8 cellular contexts compared by ENCODE assay signal in genomic region chr6:156886409-156886808, GRCh38.
DNase-seq lines count a peak whose midpoint lies in the region; ATAC-seq and TF ChIP-seq lines count a peak whose summit lies in the region.

No MANE protein-coding gene starts in this region.

- no peak overlapping the region for H2AFZ ChIP-seq in GM23338

- H3K36me3 Mint-ChIP-seq in GM23338 (ENCODE audit: low read depth): no peaks in the 10 kb centered on the region

- H4K20me1 ChIP-seq in GM23338 (replicated peaks; ENCODE audit: insufficient read depth): peaks cover 14% of the 10 kb centered on the region

- no peaks in the 10 kb centered on the region for H3K9me2 ChIP-seq in GM23338 (ENCODE audit: insufficient read depth)

- peaks cover 84% of the 10 kb centered on the region for H3K4me1 ChIP-seq in GM23338 (ENCODE audit: insufficient read depth)

- H3K9me3 Mint-ChIP-seq in GM23338: no peaks in the 10 kb centered on the region

- peaks cover 100% of the 10 kb centered on the region for H3K79me2 ChIP-seq in GM23338 (replicated peaks; ENCODE audit: insufficient read depth)

- no peak overlapping the region for H3K4me2 ChIP-seq in GM23338

- H3K27ac Mint-ChIP-seq in GM23338: peak overlapping the region; percentile 18; the same call in 1 of the 2 replicates

- H3K36me3 ChIP-seq in GM23338 (ENCODE audit: insufficient read depth): no peaks in the 10 kb centered on the region

- H3K4me3 ChIP-seq in GM12865 (ENCODE audit: low read depth, low read length) (peak overlapping the region; percentile 19), GM23338 (no peak overlapping the region)

- no peak for TF ChIP-seq CTCF in GM12865 (IDR thresholded peaks at IDR 0.05; ENCODE audit: insufficient read depth, low read depth, low read length, missing control alignments)
- TF ChIP-seq CTCF in GM23338 (conservative IDR thresholded peaks at IDR 0.05; ENCODE audit: low read depth in 2 of 2): no peak

- DNase-seq in GM12865 (ENCODE audit: low read depth) (peak; percentile 85), GM23338 (ENCODE audit: low spot score) (no peak), NOMO-1 treated with dmso at 0.1 percent for 144 hours (lab: John Stamatoyannopoulos, UW; ENCODE audit: unreplicated experiment) (peak; percentile 46), iris pigment epithelial cell (ENCODE audit: low read depth) (peak; percentile 28), DMS153 (lab: John Stamatoyannopoulos, UW) (no peak), caudate nucleus (lab: John Stamatoyannopoulos, UW) (no peak), NCI-H1930 (lab: John Stamatoyannopoulos, UW) (no peak)
- DNase-seq in activated naive CD4-positive, alpha-beta T cell treated with anti-CD3 and anti-CD28 coated beads, Interleukin-2, amount 50 U/mL, for 16 hours: no peak

- peaks cover 4% of the 10 kb centered on the region for H3K27me3 Mint-ChIP-seq in GM23338 (ENCODE audit: insufficient read depth, low read depth, poor library complexity)

- H3F3A ChIP-seq in GM23338 (replicated peaks; ENCODE audit: low read depth): no peaks in the 10 kb centered on the region

- H3K27ac ChIP-seq in GM23338 (ENCODE audit: low read depth) (no peak overlapping the region), caudate nucleus (ENCODE audit: low read depth, low read length) (no peak overlapping the region)

- peak; percentile 45 for ATAC-seq in GM23338

- H3K4me1 Mint-ChIP-seq in GM23338: peaks cover 85% of the 10 kb centered on the region

- H3K27me3 ChIP-seq in GM23338 (ENCODE audit: insufficient read depth): no peaks in the 10 kb centered on the region

- H3K4me3 Mint-ChIP-seq in GM23338: no peak overlapping the region

TF ChIP-seq in GM23338, 12 proteins besides CTCF, POLR2A, EP300 and RAD21:
- TF ChIP-seq EZH2phosphoT487 (IDR thresholded peaks at IDR 0.05; ENCODE audit: unreplicated experiment): no peak
- TF ChIP-seq, protein P1, sequence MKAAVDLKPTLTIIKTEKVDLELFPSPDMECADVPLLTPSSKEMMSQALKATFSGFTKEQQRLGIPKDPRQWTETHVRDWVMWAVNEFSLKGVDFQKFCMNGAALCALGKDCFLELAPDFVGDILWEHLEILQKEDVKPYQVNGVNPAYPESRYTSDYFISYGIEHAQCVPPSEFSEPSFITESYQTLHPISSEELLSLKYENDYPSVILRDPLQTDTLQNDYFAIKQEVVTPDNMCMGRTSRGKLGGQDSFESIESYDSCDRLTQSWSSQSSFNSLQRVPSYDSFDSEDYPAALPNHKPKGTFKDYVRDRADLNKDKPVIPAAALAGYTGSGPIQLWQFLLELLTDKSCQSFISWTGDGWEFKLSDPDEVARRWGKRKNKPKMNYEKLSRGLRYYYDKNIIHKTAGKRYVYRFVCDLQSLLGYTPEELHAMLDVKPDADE (IDR thresholded peaks at IDR 0.05): no peak
- no peak for TF ChIP-seq ZNF331 (CRISPR knock-in tag; IDR thresholded peaks at IDR 0.05; ENCODE audit: low read depth)
- no peak for TF ChIP-seq JUNB (IDR thresholded peaks at IDR 0.05; ENCODE audit: unreplicated experiment)
- TF ChIP-seq EZH2 (IDR thresholded peaks at IDR 0.05; ENCODE audit: low read depth, unreplicated experiment): no peak
- TF ChIP-seq, protein P2, sequence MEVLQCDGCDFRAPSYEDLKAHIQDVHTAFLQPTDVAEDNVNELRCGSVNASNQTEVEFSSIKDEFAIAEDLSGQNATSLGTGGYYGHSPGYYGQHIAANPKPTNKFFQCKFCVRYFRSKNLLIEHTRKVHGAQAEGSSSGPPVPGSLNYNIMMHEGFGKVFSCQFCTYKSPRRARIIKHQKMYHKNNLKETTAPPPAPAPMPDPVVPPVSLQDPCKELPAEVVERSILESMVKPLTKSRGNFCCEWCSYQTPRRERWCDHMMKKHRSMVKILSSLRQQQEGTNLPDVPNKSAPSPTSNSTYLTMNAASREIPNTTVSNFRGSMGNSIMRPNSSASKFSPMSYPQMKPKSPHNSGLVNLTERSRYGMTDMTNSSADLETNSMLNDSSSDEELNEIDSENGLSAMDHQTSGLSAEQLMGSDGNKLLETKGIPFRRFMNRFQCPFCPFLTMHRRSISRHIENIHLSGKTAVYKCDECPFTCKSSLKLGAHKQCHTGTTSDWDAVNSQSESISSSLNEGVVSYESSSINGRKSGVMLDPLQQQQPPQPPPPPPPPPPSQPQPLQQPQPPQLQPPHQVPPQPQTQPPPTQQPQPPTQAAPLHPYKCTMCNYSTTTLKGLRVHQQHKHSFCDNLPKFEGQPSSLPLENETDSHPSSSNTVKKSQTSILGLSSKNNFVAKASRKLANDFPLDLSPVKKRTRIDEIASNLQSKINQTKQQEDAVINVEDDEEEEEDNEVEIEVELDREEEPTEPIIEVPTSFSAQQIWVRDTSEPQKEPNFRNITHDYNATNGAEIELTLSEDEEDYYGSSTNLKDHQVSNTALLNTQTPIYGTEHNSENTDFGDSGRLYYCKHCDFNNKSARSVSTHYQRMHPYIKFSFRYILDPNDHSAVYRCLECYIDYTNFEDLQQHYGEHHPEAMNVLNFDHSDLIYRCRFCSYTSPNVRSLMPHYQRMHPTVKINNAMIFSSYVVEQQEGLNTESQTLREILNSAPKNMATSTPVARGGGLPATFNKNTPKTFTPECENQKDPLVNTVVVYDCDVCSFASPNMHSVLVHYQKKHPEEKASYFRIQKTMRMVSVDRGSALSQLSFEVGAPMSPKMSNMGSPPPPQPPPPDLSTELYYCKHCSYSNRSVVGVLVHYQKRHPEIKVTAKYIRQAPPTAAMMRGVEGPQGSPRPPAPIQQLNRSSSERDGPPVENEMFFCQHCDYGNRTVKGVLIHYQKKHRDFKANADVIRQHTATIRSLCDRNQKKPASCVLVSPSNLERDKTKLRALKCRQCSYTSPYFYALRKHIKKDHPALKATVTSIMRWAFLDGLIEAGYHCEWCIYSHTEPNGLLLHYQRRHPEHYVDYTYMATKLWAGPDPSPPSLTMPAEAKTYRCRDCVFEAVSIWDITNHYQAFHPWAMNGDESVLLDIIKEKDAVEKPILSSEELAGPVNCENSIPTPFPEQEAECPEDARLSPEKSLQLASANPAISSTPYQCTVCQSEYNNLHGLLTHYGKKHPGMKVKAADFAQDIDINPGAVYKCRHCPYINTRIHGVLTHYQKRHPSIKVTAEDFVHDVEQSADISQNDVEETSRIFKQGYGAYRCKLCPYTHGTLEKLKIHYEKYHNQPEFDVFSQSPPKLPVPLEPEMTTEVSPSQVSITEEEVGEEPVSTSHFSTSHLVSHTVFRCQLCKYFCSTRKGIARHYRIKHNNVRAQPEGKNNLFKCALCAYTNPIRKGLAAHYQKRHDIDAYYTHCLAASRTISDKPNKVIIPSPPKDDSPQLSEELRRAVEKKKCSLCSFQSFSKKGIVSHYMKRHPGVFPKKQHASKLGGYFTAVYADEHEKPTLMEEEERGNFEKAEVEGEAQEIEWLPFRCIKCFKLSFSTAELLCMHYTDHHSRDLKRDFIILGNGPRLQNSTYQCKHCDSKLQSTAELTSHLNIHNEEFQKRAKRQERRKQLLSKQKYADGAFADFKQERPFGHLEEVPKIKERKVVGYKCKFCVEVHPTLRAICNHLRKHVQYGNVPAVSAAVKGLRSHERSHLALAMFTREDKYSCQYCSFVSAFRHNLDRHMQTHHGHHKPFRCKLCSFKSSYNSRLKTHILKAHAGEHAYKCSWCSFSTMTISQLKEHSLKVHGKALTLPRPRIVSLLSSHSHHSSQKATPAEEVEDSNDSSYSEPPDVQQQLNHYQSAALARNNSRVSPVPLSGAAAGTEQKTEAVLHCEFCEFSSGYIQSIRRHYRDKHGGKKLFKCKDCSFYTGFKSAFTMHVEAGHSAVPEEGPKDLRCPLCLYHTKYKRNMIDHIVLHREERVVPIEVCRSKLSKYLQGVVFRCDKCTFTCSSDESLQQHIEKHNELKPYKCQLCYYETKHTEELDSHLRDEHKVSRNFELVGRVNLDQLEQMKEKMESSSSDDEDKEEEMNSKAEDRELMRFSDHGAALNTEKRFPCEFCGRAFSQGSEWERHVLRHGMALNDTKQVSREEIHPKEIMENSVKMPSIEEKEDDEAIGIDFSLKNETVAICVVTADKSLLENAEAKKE (CRISPR knock-in tag; IDR thresholded peaks at IDR 0.05): no peak
- TF ChIP-seq, protein P3, sequence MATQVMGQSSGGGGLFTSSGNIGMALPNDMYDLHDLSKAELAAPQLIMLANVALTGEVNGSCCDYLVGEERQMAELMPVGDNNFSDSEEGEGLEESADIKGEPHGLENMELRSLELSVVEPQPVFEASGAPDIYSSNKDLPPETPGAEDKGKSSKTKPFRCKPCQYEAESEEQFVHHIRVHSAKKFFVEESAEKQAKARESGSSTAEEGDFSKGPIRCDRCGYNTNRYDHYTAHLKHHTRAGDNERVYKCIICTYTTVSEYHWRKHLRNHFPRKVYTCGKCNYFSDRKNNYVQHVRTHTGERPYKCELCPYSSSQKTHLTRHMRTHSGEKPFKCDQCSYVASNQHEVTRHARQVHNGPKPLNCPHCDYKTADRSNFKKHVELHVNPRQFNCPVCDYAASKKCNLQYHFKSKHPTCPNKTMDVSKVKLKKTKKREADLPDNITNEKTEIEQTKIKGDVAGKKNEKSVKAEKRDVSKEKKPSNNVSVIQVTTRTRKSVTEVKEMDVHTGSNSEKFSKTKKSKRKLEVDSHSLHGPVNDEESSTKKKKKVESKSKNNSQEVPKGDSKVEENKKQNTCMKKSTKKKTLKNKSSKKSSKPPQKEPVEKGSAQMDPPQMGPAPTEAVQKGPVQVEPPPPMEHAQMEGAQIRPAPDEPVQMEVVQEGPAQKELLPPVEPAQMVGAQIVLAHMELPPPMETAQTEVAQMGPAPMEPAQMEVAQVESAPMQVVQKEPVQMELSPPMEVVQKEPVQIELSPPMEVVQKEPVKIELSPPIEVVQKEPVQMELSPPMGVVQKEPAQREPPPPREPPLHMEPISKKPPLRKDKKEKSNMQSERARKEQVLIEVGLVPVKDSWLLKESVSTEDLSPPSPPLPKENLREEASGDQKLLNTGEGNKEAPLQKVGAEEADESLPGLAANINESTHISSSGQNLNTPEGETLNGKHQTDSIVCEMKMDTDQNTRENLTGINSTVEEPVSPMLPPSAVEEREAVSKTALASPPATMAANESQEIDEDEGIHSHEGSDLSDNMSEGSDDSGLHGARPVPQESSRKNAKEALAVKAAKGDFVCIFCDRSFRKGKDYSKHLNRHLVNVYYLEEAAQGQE (IDR thresholded peaks at IDR 0.05; ENCODE audit: unreplicated experiment): no peak
- TF ChIP-seq STAT1 (IDR thresholded peaks at IDR 0.05; ENCODE audit: unreplicated experiment): no peak
- TF ChIP-seq POLR2AphosphoS5 (IDR thresholded peaks at IDR 0.05; ENCODE audit: low read depth): no peak
- no peak for TF ChIP-seq CREB1 (CRISPR knock-in tag; IDR thresholded peaks at IDR 0.05; ENCODE audit: low read depth)
- no peak for TF ChIP-seq ZNF114 (CRISPR knock-in tag; IDR thresholded peaks at IDR 0.05)
- no peak for TF ChIP-seq NANOG (IDR thresholded peaks at IDR 0.05; ENCODE audit: borderline replicate concordance)
TF ChIP-seq in GM23338: peak in this region for 0.

Comparison
In these comparisons a context has a peak if more than half of its experiments do, and no peak if none do; other contexts are left out.
1. DNase-seq: peak in GM12865 (single experiment), NOMO-1 treated with dmso at 0.1 percent for 144 hours (single experiment) and iris pigment epithelial cell (single experiment); none in GM23338 (single experiment), DMS153 (single experiment), caudate nucleus (0 of 61), NCI-H1930 (0 of 2) and activated naive CD4-positive, alpha-beta T cell treated with anti-CD3 and anti-CD28 coated beads, Interleukin-2, amount 50 U/mL, for 16 hours (single experiment).